15 cellular contexts compared by ENCODE assay signal in genomic region chr4:61443813-61444510, GRCh38.
DNase-seq lines count a peak whose midpoint lies in the region; ATAC-seq and TF ChIP-seq lines count a peak whose summit lies in the region.
"Had no signal": no experiment of that assay in that cellular context is flagged by ENCODE, and none has a peak within 500 bp of the region (broad histone marks: within the 10 kb centered on the region; RNA-seq: fewer than 3 reads in every experiment).

No MANE protein-coding gene starts in this region.

- no peak overlapping the region for H3K4me2 ChIP-seq in mesenchymal stem cell (ENCODE audit: low read length, poor library complexity, severe bottlenecking)

- no peak overlapping the region for H4K91ac ChIP-seq in mesenchymal stem cell (ENCODE audit: low read length)

- peak overlapping the region; percentile 1 for H3K27ac Mint-ChIP-seq in chondrocyte (ENCODE audit: unreplicated experiment)
- H3K27ac Mint-ChIP-seq: endodermal cell had no signal

- no peak overlapping the region for H2BK15ac ChIP-seq in mesenchymal stem cell (ENCODE audit: low read depth, poor library complexity, severe bottlenecking)

- no peak overlapping the region for H2BK12ac ChIP-seq in mesenchymal stem cell (ENCODE audit: low read length in 2 of 2)

- no peaks in the 10 kb centered on the region for H3K79me1 ChIP-seq in mesenchymal stem cell (replicated peaks; ENCODE audit: low read length, poor library complexity, severe bottlenecking)

- H2BK120ac ChIP-seq in mesenchymal stem cell (ENCODE audit: low read depth, low read length), result no peak overlapping the region

- no peak for TF ChIP-seq CTCF in chondrocyte (IDR thresholded peaks at IDR 0.05)

- H3K9me3 ChIP-seq in mesenchymal stem cell (ENCODE audit: control insufficient read depth, low read length), result no peaks in the 10 kb centered on the region
- no peaks in the 10 kb centered on the region for H3K9me3 ChIP-seq in aorta (ENCODE audit: control insufficient read depth, low read length)
- H3K9me3 ChIP-seq: ovary, transverse colon had no signal

- H3K9ac ChIP-seq in mesenchymal stem cell (ENCODE audit: low read length), result peak overlapping the region; percentile 33

- ATAC-seq in esophagus mucosa, result no peak
- ATAC-seq in GM18909 (IDR thresholded peaks at IDR 0.05; ENCODE audit: poor library complexity, unreplicated experiment), result no peak
- ATAC-seq in aorta (ENCODE audit: low FRiP score), result no peak
- ATAC-seq: Panc1 had no signal

- DNase-seq in ACHN, result peak; percentile 22
- peak; percentile 15 for DNase-seq in NCI-H460 (ENCODE audit: extremely low read depth, low read depth)
- DNase-seq in chondrocyte (ENCODE audit: low spot score), result no peak
- peak; percentile 50 for DNase-seq in mesenchymal stem cell
- DNase-seq in LoVo (ENCODE audit: low spot score), result no peak
- no peak for DNase-seq in aorta
- DNase-seq: activated CD4-positive, alpha-beta T cell treated with anti-CD3 and anti-CD28 coated beads, Interleukin-2, amount 50 U/mL, for 1 hour; endodermal cell; NCI-H510A; ovary; T-helper 2 cell; transverse colon had no signal

- peak overlapping the region; percentile 37 for H2AK5ac ChIP-seq in mesenchymal stem cell (ENCODE audit: low read length, severe bottlenecking)

- intact Hi-C loops in aorta (cut with DNase I), result no loop called here

- in situ Hi-C loops in ACHN (cut with HindIII; ENCODE audit: low pct_ligation_motif_present, low pct_unique_long_range_greater_than_20kb, low sequenced_read_pairs), result no loop called here

- H3K4me3 ChIP-seq in mesenchymal stem cell (ENCODE audit: insufficient read depth in 1 of 2, low read depth in 1 of 2, low read length in 2 of 2), result no peak overlapping the region
- no peak overlapping the region for H3K4me3 ChIP-seq in aorta (ENCODE audit: low read length in 2 of 2)
- H3K4me3 ChIP-seq: ovary, transverse colon had no signal

- H3K4ac ChIP-seq in mesenchymal stem cell (ENCODE audit: low read depth in 1 of 2, low read length in 2 of 2), result peak overlapping the region in 1 of 2 experiments; percentile 58

- H3K4me1 Mint-ChIP-seq in chondrocyte (ENCODE audit: low read depth), result peaks cover 12% of the 10 kb centered on the region

- H3K4me3 Mint-ChIP-seq in chondrocyte (ENCODE audit: unreplicated experiment), result peak overlapping the region; percentile 15
- H3K4me3 Mint-ChIP-seq: endodermal cell had no signal

- no peak overlapping the region for H2AFZ ChIP-seq in mesenchymal stem cell (ENCODE audit: low read depth, low read length)

- no peak overlapping the region for H3K18ac ChIP-seq in mesenchymal stem cell (ENCODE audit: low read depth in 1 of 2, low read length in 2 of 2)

- H3K4me1 ChIP-seq in mesenchymal stem cell (ENCODE audit: control insufficient read depth, insufficient read depth, low read depth, low read length) (peaks cover 2% of the 10 kb centered on the region), aorta (ENCODE audit: control insufficient read depth in 1 of 2, insufficient read depth in 2 of 2, low read length in 2 of 2) (no peaks in the 10 kb centered on the region)
- H3K4me1 ChIP-seq: transverse colon had no signal

- H2BK5ac ChIP-seq in mesenchymal stem cell (ENCODE audit: low read depth, low read length, poor library complexity, severe bottlenecking), result no peak overlapping the region

- H3K14ac ChIP-seq in mesenchymal stem cell (ENCODE audit: low read length in 2 of 2), result no peak overlapping the region

- no peaks in the 10 kb centered on the region for H3K36me3 ChIP-seq in mesenchymal stem cell (ENCODE audit: control insufficient read depth in 1 of 2, insufficient read depth in 2 of 2, low read depth in 1 of 2, low read length in 2 of 2)
- H3K36me3 ChIP-seq in aorta (ENCODE audit: control insufficient read depth in 1 of 2, insufficient read depth in 2 of 2, low read length in 1 of 2), result no peaks in the 10 kb centered on the region
- H3K36me3 ChIP-seq: ovary, transverse colon had no signal

- H3K27ac ChIP-seq in mesenchymal stem cell (ENCODE audit: low read length, poor library complexity, severe bottlenecking), result no peak overlapping the region
- H3K27ac ChIP-seq in aorta (ENCODE audit: low read depth in 1 of 2, low read length in 2 of 2), result no peak overlapping the region
- H3K27ac ChIP-seq: ovary, transverse colon had no signal

- no peaks in the 10 kb centered on the region for H3K27me3 Mint-ChIP-seq in chondrocyte (ENCODE audit: low read depth)

- H3K36me3 Mint-ChIP-seq in chondrocyte (ENCODE audit: low read depth), result no peaks in the 10 kb centered on the region

- H3K23ac ChIP-seq in mesenchymal stem cell (ENCODE audit: low read length in 2 of 2), result no peak overlapping the region

- H4K8ac ChIP-seq in mesenchymal stem cell (ENCODE audit: low read length), result no peak overlapping the region

- H3K27me3 ChIP-seq in mesenchymal stem cell (ENCODE audit: control insufficient read depth in 1 of 2, insufficient read depth in 1 of 2, low read length in 2 of 2) (no peaks in the 10 kb centered on the region), aorta (ENCODE audit: control insufficient read depth in 1 of 2, insufficient read depth in 2 of 2, low read length in 1 of 2) (no peaks in the 10 kb centered on the region)
- H3K27me3 ChIP-seq: ovary, transverse colon had no signal

- no peaks in the 10 kb centered on the region for H3K9me3 Mint-ChIP-seq in chondrocyte (ENCODE audit: low read depth)
- H3K9me3 Mint-ChIP-seq: endodermal cell had no signal

- 6% methylated on average over 2 of the region's 2 CpGs for WGBS in mesenchymal stem cell
- 28 to 48% methylated on average over 2 of the region's 2 CpGs for WGBS in aorta, 2 donors

Comparison
In these comparisons a context has a peak if more than half of its experiments do, and no peak if none do; other contexts are left out.
1. DNase-seq: peak in ACHN (single experiment), NCI-H460 (single experiment) and mesenchymal stem cell (single experiment); none in chondrocyte (single experiment), LoVo (single experiment) and aorta (0 of 2).